In genomic region chr1:84497631-84498278, GRCh38 we compare ENCODE assay signal across 1 cellular context.
TF ChIP-seq lines count a peak whose summit lies in the region.

No MANE protein-coding gene starts in this region.

TF ChIP-seq in endothelial cell of umbilical vein, 7 proteins besides CTCF, POLR2A, EP300 and RAD21:
- no peak for TF ChIP-seq MYC (IDR thresholded peaks at IDR 0.05; ENCODE audit: low read depth, low read length)
- no peak for TF ChIP-seq JUN (IDR thresholded peaks at IDR 0.05; ENCODE audit: borderline replicate concordance, insufficient read depth, insufficient read length, low read depth)
- TF ChIP-seq POLR2AphosphoS5 (IDR thresholded peaks at IDR 0.05; ENCODE audit: insufficient read depth, low read depth, low read length): no peak
- no peak for TF ChIP-seq FOS (IDR thresholded peaks at IDR 0.05; ENCODE audit: borderline replicate concordance, insufficient read depth, low read length)
